In genomic region chr5:54533541-54534179, GRCh38 we compare ENCODE assay signal across 12 cellular contexts. TPM values are rescaled to one million over a fixed set of nuclear protein-coding genes. Genes with fewer than 3 reads are reported as not detected.
DNase-seq lines count a peak whose midpoint lies in the region; ATAC-seq and TF ChIP-seq lines count a peak whose summit lies in the region.
"Had no signal": no experiment of that assay in that cellular context is flagged by ENCODE, and none has a peak within 500 bp of the region (broad histone marks: within the 10 kb centered on the region; RNA-seq: fewer than 3 reads in every experiment).

No MANE protein-coding gene starts in this region.

- H3K4me1 ChIP-seq in gastroesophageal sphincter = peaks cover 10 to 78% (median 17%) of the 10 kb centered on the region in 3 donors

- H3K4me3 Mint-ChIP-seq in WTC11 = no peak overlapping the region
- peak overlapping the region; percentile 7 for H3K4me3 Mint-ChIP-seq in natural killer cell treated with Interleukin-12 subunit alpha and Interleukin-12 subunit beta and Interleukin-15 and Interleukin-18, amount 100 ng/mL, for 72 hours
- peak overlapping the region; percentile 74 for H3K4me3 Mint-ChIP-seq in type B pancreatic cell

- H3K27me3 ChIP-seq in gastroesophageal sphincter = no peaks in the 10 kb centered on the region

- H3K4me1 Mint-ChIP-seq in WTC11 (peaks cover 24% of the 10 kb centered on the region), type B pancreatic cell (ENCODE audit: unreplicated experiment) (peaks cover 34% of the 10 kb centered on the region)
- peaks cover 52 to 66% of the 10 kb centered on the region in 2 donors for H3K4me1 Mint-ChIP-seq in natural killer cell treated with Interleukin-12 subunit alpha and Interleukin-12 subunit beta and Interleukin-15 and Interleukin-18, amount 100 ng/mL, for 72 hours (ENCODE audit: low read depth in 2 of 2)

- no peak for TF ChIP-seq CTCF in WTC11 (IDR thresholded peaks at IDR 0.05)
- TF ChIP-seq CTCF in gastroesophageal sphincter (IDR thresholded peaks at IDR 0.05) = no peak
- no peak for TF ChIP-seq CTCF in type B pancreatic cell (conservative IDR thresholded peaks at IDR 0.05)

- no peaks in the 10 kb centered on the region for H3K27me3 Mint-ChIP-seq in WTC11 (ENCODE audit: low read depth)
- H3K27me3 Mint-ChIP-seq in natural killer cell treated with Interleukin-12 subunit alpha and Interleukin-12 subunit beta and Interleukin-15 and Interleukin-18, amount 100 ng/mL, for 72 hours = no peaks in the 10 kb centered on the region
- no peaks in the 10 kb centered on the region for H3K27me3 Mint-ChIP-seq in type B pancreatic cell

- H3K36me3 ChIP-seq in gastroesophageal sphincter = no peaks in the 10 kb centered on the region

- intact Hi-C loops in posterior cingulate gyrus (cut with DNase I) = no loop called here

- ATAC-seq in WTC11 (peak; percentile 79), gastroesophageal sphincter (peak; percentile 58), GM18907 (IDR thresholded peaks at IDR 0.05; ENCODE audit: unreplicated experiment) (no peak)
- ATAC-seq in natural killer cell treated with Interleukin-12 subunit alpha and Interleukin-12 subunit beta and Interleukin-15 and Interleukin-18, amount 100 ng/mL, for 72 hours = peak in 1 of 2 donors; percentile 32
- ATAC-seq: mucosa of descending colon had no signal

- H3K4me3 ChIP-seq in gastroesophageal sphincter = no peak overlapping the region
- H3K4me3 ChIP-seq: mucosa of descending colon had no signal

- peaks cover 8% of the 10 kb centered on the region; the same call in 1 of the 2 replicates for H3K36me3 Mint-ChIP-seq in WTC11
- no peaks in the 10 kb centered on the region for H3K36me3 Mint-ChIP-seq in natural killer cell treated with Interleukin-12 subunit alpha and Interleukin-12 subunit beta and Interleukin-15 and Interleukin-18, amount 100 ng/mL, for 72 hours
- peaks cover 19% of the 10 kb centered on the region for H3K36me3 Mint-ChIP-seq in type B pancreatic cell

- peak overlapping the region; percentile 60 to 76 (median 71) for H3K27ac ChIP-seq in gastroesophageal sphincter

- H3K9me3 Mint-ChIP-seq in WTC11 = peaks cover 6% of the 10 kb centered on the region
- H3K9me3 Mint-ChIP-seq in natural killer cell treated with Interleukin-12 subunit alpha and Interleukin-12 subunit beta and Interleukin-15 and Interleukin-18, amount 100 ng/mL, for 72 hours = no peaks in the 10 kb centered on the region
- H3K9me3 Mint-ChIP-seq in type B pancreatic cell = no peaks in the 10 kb centered on the region

- CTCF ChIA-PET in WTC11 (lab: Charles Lee) = interaction anchor here (0.7 to 1.3 kb wide), 2 partner anchors 16 to 17 kb away, joined by 3 read pairs; partner anchors contain the start of gene SNX18

- TF ChIP-seq POLR2A in gastroesophageal sphincter (IDR thresholded peaks at IDR 0.05) = no peak

- no peak for TF ChIP-seq EP300 in gastroesophageal sphincter (IDR thresholded peaks at IDR 0.05)

- H3K9me3 ChIP-seq in gastroesophageal sphincter = no peaks in the 10 kb centered on the region
- H3K9me3 ChIP-seq: mucosa of descending colon had no signal

- peak overlapping the region; percentile 94 for H3K27ac Mint-ChIP-seq in WTC11
- H3K27ac Mint-ChIP-seq in natural killer cell treated with Interleukin-12 subunit alpha and Interleukin-12 subunit beta and Interleukin-15 and Interleukin-18, amount 100 ng/mL, for 72 hours = peak overlapping the region; percentile 73 to 77
- H3K27ac Mint-ChIP-seq in type B pancreatic cell = peak overlapping the region; percentile 98

- POLR2A ChIA-PET in WTC11 (lab: Charles Lee) = no interaction called here

- DNase-seq in WTC11 (ENCODE audit: low spot score) (no peak), type B pancreatic cell (ENCODE audit: extremely low spot score, unreplicated experiment) (no peak), RPMI8226 (no peak), kidney glomerular epithelial cell (lab: John Stamatoyannopoulos, UW) (no peak), posterior cingulate gyrus (no peak)
- DNase-seq in natural killer cell treated with Interleukin-12 subunit alpha and Interleukin-12 subunit beta and Interleukin-15 and Interleukin-18, amount 100 ng/mL, for 72 hours (ENCODE audit: low spot score) = no peak
- DNase-seq: activated CD4-positive, alpha-beta T cell treated with anti-CD3 and anti-CD28 coated beads for 1 hour; cortex of kidney; mucosa of descending colon; stimulated activated naive CD4-positive, alpha-beta T cell treated with Interleukin-2 at 50 U/mL for 16 hours had no signal

- 28 to 32% methylated on average over 7 to 10 of the region's 10 CpGs for WGBS in gastroesophageal sphincter (ENCODE audit: low coverage in 1 of 2), 2 donors

TF ChIP-seq in WTC11, 78 proteins besides CTCF, POLR2A, EP300 and RAD21:
- no peak for TF ChIP-seq RELA (CRISPR knock-in tag; IDR thresholded peaks at IDR 0.05; ENCODE audit: borderline replicate concordance)
- no peak for TF ChIP-seq ZNF219 (CRISPR knock-in tag; IDR thresholded peaks at IDR 0.05; ENCODE audit: borderline replicate concordance)
- TF ChIP-seq FOXP4 (CRISPR knock-in tag; IDR thresholded peaks at IDR 0.05) = no peak
- TF ChIP-seq MXD4 (CRISPR knock-in tag; IDR thresholded peaks at IDR 0.05; ENCODE audit: borderline replicate concordance) = no peak
- TF ChIP-seq PREB (CRISPR knock-in tag; IDR thresholded peaks at IDR 0.05; ENCODE audit: borderline replicate concordance) = no peak
- no peak for TF ChIP-seq ATF6 (CRISPR knock-in tag; IDR thresholded peaks at IDR 0.05)
- no peak for TF ChIP-seq GABPB1 (CRISPR knock-in tag; IDR thresholded peaks at IDR 0.05)
- TF ChIP-seq ATF1 (CRISPR knock-in tag; IDR thresholded peaks at IDR 0.05) = no peak
- TF ChIP-seq HMGXB4 (CRISPR knock-in tag; IDR thresholded peaks at IDR 0.05) = no peak
TF ChIP-seq in WTC11: peak in this region for 0.

RNA-seq across cellular contexts. Expression of gene SNX18, which starts 16.1 kb away (rescaled TPM):
- total RNA-seq in WTC11 (2021) (20.3 to 24.6 TPM (median 23.6 TPM) in 3 replicates), gastroesophageal sphincter (10 to 100 TPM; 34.9 to 65.7 (median 49.2) TPM), type B pancreatic cell (ENCODE audit: low replicate concordance) (23.6 and 27.1 TPM in 2 replicates)
- 10 to 100 TPM; 19.8 to 31.8 TPM for total RNA-seq in natural killer cell treated with Interleukin-12 subunit alpha and Interleukin-12 subunit beta and Interleukin-15 and Interleukin-18, amount 100 ng/mL, for 72 hours
